In the genomic region with DNA sequence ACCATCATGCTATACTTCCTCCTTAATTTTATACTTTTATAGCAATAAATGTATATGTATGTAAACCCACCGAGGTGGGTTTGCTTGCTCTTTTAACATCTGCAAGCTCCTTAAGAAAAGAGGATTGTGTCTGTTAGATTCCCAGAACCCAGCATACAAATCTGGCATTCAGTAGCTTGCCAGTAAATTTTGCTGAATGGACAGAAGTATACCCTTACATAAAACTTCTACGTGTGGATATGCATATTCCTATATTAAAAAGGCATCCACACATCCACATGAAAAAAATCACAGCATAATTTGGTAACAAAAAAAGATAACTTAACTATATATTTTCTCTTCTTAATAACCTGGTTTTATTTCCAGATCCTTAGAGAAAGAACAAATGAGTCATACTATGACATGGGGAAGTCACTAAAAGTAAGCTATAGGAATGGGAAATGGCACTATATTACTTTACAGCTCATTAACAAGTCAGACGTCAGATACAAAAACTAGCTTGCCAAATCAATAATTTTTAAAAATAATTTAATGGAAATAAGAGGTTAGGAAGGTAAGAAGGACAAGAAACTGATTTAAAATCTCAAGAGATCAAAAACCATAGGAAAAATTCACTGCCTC, we compare ENCODE assay signal across 11 cellular contexts.
"Had no signal": no experiment of that assay in that cellular context is flagged by ENCODE, and none has a peak within 500 bp of the region (broad histone marks: within the 10 kb centered on the region; RNA-seq: fewer than 3 reads in every experiment).

No MANE protein-coding gene starts in this region.

- DNase-seq: activated CD4-positive, CD25-positive, alpha-beta regulatory T cell treated with anti-CD3 and anti-CD28 coated beads, Interleukin-2, amount 50 U/mL, for 72 hours; activated naive CD4-positive, alpha-beta T cell; activated T-cell treated with anti-CD3 and anti-CD28 coated beads for 4 hours; aorta; hypothalamus; stimulated activated naive CD8-positive, alpha-beta T cell treated with anti-CD3 and anti-CD28 coated beads, Interleukin-15, Interleukin-2, amounts not matched to agents 100 U/mL and 50 U/mL, for 24 hours; trophoblast cell had no signal

- H3K4me1 ChIP-seq: esophagus muscularis mucosa, right atrium auricular region, suprapubic skin had no signal

- H3K4me3 ChIP-seq: esophagus muscularis mucosa, right atrium auricular region, suprapubic skin had no signal

- H3K9me3 ChIP-seq: esophagus muscularis mucosa, right atrium auricular region, suprapubic skin had no signal

- ATAC-seq: natural killer cell treated with Interleukin-12 subunit alpha and Interleukin-12 subunit beta and Interleukin-15 and Interleukin-18, amount 100 ng/mL, for 72 hours; stimulated activated naive CD8-positive, alpha-beta T cell treated with anti-CD3 and anti-CD28 coated beads, Interleukin-15, Interleukin-2, amounts not matched to agents 100 U/mL and 50 U/mL, for 24 hours had no signal

- H3K27ac ChIP-seq: esophagus muscularis mucosa, right atrium auricular region, suprapubic skin had no signal

- H3K36me3 ChIP-seq: right atrium auricular region had no signal

- H3K27me3 ChIP-seq: esophagus muscularis mucosa, right atrium auricular region, suprapubic skin had no signal
